Comparison of ENCODE assay signal across 20 cellular contexts in the genomic region with DNA sequence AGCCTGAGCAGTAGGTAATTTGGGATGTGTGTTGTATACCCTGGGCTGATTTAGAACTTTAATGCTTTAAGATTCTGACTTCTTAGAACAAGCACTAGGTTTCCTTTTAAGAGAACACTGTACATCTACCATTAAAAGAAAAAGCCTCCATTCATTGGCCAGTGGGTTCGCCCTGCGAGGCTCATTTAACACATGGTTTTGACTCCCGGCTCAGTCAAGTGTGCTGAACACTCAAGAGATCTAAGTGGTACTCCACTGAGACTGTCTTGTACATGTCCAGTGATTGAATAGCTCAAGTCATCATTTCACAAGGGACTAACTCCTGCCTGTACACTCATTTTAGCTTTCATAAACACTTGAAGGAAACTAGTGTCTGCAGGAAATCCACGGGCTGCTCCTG.
"Had no signal": no experiment of that assay in that cellular context is flagged by ENCODE, and none has a peak within 500 bp of the region (broad histone marks: within the 10 kb centered on the region; RNA-seq: fewer than 3 reads in every experiment).

No MANE protein-coding gene starts in this region.

- H3K27me3 Mint-ChIP-seq: naive B cell had no signal

- H3K36me3 Mint-ChIP-seq: naive B cell had no signal

- H3K27me3 ChIP-seq: hepatocyte, upper lobe of left lung, uterus had no signal

- DNase-seq: effector CD4-positive, alpha-beta T cell; endodermal cell; erythroblast; foreskin melanocyte; head of caudate nucleus; kidney; left cardiac atrium; left ventricle myocardium superior; mesendoderm; naive B cell; nephron progenitor cell; posterior cingulate gyrus; small intestine; stimulated activated CD4-positive, alpha-beta T cell treated with anti-CD3 and anti-CD28 coated beads, Interleukin-12 subunit alpha, Interleukin-12 subunit beta, amount 100 ng/mL, for 4 hours; stimulated activated naive CD4-positive, alpha-beta T cell treated with Interleukin-2 at 50 U/mL for 16 hours; upper lobe of left lung; uterus had no signal

- H3K27ac ChIP-seq: coronary artery, hepatocyte, neutrophil, upper lobe of left lung, uterus had no signal

- H3K9me3 Mint-ChIP-seq: endodermal cell, naive B cell, nephron progenitor cell had no signal

- H3K9me3 ChIP-seq: neutrophil, upper lobe of left lung, uterus had no signal

- H3K4me3 Mint-ChIP-seq: endodermal cell, nephron progenitor cell had no signal

- H3K27ac Mint-ChIP-seq: endodermal cell, naive B cell, nephron progenitor cell had no signal

- ATAC-seq: left cardiac atrium had no signal
